31 cellular contexts compared by ENCODE assay signal in genomic region chr22:46320716-46321386, GRCh38. TPM values are rescaled to one million over a fixed set of nuclear protein-coding genes. Genes with fewer than 3 reads are reported as not detected.
"Had no signal": no experiment of that assay in that cellular context is flagged by ENCODE, and none has a peak within 500 bp of the region (broad histone marks: within the 10 kb centered on the region; RNA-seq: fewer than 3 reads in every experiment).

No MANE protein-coding gene starts in this region.

- H3K27me3 Mint-ChIP-seq: activated CD4-positive, alpha-beta memory T cell treated with anti-CD3 and anti-CD28 coated beads, Interleukin-2, amount 10 ng/mL, durations not matched to agents 7 days and 5 days; activated CD4-positive, alpha-beta T cell treated with anti-CD3 and anti-CD28 coated beads, Interleukin-2, amount 10 ng/mL, durations not matched to agents 7 days and 5 days; activated CD8-positive, alpha-beta memory T cell treated with anti-CD3 and anti-CD28 coated beads, Interleukin-2, amount 10 ng/mL, durations not matched to agents 7 days and 5 days; activated naive CD8-positive, alpha-beta T cell; dendritic cell treated with granulocyte-macrophage colony-stimulating factor and Interleukin-4, amounts not matched to agents 40 ng/mL and 50 ng/mL, for 4 days; progenitor cell of endocrine pancreas; T-helper 17 cell had no signal

- H3K36me3 ChIP-seq: esophagus muscularis mucosa, lower lobe of right lung, ovary, thoracic aorta, uterus had no signal

- H3K9me3 Mint-ChIP-seq: activated CD4-positive, alpha-beta memory T cell treated with anti-CD3 and anti-CD28 coated beads, Interleukin-2, amount 10 ng/mL, durations not matched to agents 7 days and 5 days; activated CD4-positive, alpha-beta T cell treated with anti-CD3 and anti-CD28 coated beads, Interleukin-2, amount 10 ng/mL, durations not matched to agents 7 days and 5 days; dendritic cell treated with granulocyte-macrophage colony-stimulating factor and Interleukin-4, amounts not matched to agents 40 ng/mL and 50 ng/mL, for 4 days; natural killer cell had no signal

- H3K9me3 ChIP-seq: body of pancreas, esophagus muscularis mucosa, heart right ventricle, lower lobe of right lung, neutrophil, ovary, thoracic aorta, uterus had no signal

- H3K27me3 ChIP-seq: body of pancreas, esophagus muscularis mucosa, foreskin keratinocyte, heart right ventricle, neutrophil, ovary, uterus had no signal

- H3K4me1 ChIP-seq: body of pancreas, esophagus muscularis mucosa, foreskin keratinocyte, heart right ventricle, lower lobe of right lung, uterus had no signal

- H3K27ac ChIP-seq: body of pancreas, esophagus muscularis mucosa, foreskin keratinocyte, heart right ventricle, lower lobe of right lung, neutrophil, ovary, skin epidermis, thoracic aorta, uterus had no signal

- H3K36me3 Mint-ChIP-seq: activated naive CD8-positive, alpha-beta T cell; natural killer cell had no signal

- ATAC-seq: activated CD8-positive, alpha-beta memory T cell treated with anti-CD3 and anti-CD28 coated beads, Interleukin-2, amount 10 ng/mL, durations not matched to agents 7 days and 5 days; body of pancreas; foreskin keratinocyte; left lobe of liver; lower lobe of right lung; natural killer cell; sciatic nerve; stimulated activated naive CD8-positive, alpha-beta T cell treated with anti-CD3 and anti-CD28 coated beads, Interleukin-15, Interleukin-2, amounts not matched to agents 100 U/mL and 50 U/mL, for 24 hours; T-helper 17 cell had no signal

- DNase-seq: activated CD4-positive, alpha-beta memory T cell treated with anti-CD3 and anti-CD28 coated beads, Interleukin-2, amount 10 ng/mL, durations not matched to agents 7 days and 5 days; activated CD4-positive, alpha-beta T cell treated with anti-CD3 and anti-CD28 coated beads for 1 hour; activated CD4-positive, alpha-beta T cell treated with anti-CD3 and anti-CD28 coated beads, Interleukin-2, amount 10 ng/mL, durations not matched to agents 7 days and 5 days; activated CD8-positive, alpha-beta memory T cell treated with anti-CD3 and anti-CD28 coated beads, Interleukin-2, amount 10 ng/mL, durations not matched to agents 7 days and 5 days; activated naive CD4-positive, alpha-beta T cell treated with Interleukin-2 at 50 U/mL for 16 hours; activated T-cell treated with anti-CD3 and anti-CD28 coated beads, Interleukin-2, amount 50 U/mL, for 48 hours; body of pancreas; foreskin keratinocyte; heart right ventricle; lower lobe of right lung; mesendoderm; natural killer cell; ovary; stimulated activated CD4-positive, alpha-beta T cell treated with anti-CD3 and anti-CD28 coated beads, Interleukin-12 subunit alpha, Interleukin-12 subunit beta, amount 100 ng/mL, for 4 hours; stimulated activated CD4-positive, alpha-beta T cell treated with anti-CD3 and anti-CD28 coated beads, Interleukin-4, amount 100 ng/mL, for 1 hour; stimulated activated naive CD8-positive, alpha-beta T cell treated with anti-CD3 and anti-CD28 coated beads, Interleukin-15, Interleukin-2, amounts not matched to agents 100 U/mL and 50 U/mL, for 24 hours; SW 1271; T-helper 17 cell; trophoblast cell; uterus had no signal

- H3K4me3 Mint-ChIP-seq: activated CD4-positive, alpha-beta memory T cell treated with anti-CD3 and anti-CD28 coated beads, Interleukin-2, amount 10 ng/mL, durations not matched to agents 7 days and 5 days; activated CD4-positive, alpha-beta T cell treated with anti-CD3 and anti-CD28 coated beads, Interleukin-2, amount 10 ng/mL, durations not matched to agents 7 days and 5 days; activated CD8-positive, alpha-beta memory T cell treated with anti-CD3 and anti-CD28 coated beads, Interleukin-2, amount 10 ng/mL, durations not matched to agents 7 days and 5 days; activated naive CD8-positive, alpha-beta T cell; dendritic cell treated with granulocyte-macrophage colony-stimulating factor and Interleukin-4, amounts not matched to agents 40 ng/mL and 50 ng/mL, for 4 days; natural killer cell; T-helper 17 cell had no signal

- H3K4me3 ChIP-seq: body of pancreas, esophagus muscularis mucosa, heart right ventricle, lower lobe of right lung, ovary, skin epidermis, thoracic aorta, uterus had no signal

- H3K27ac Mint-ChIP-seq: activated CD4-positive, alpha-beta memory T cell treated with anti-CD3 and anti-CD28 coated beads, Interleukin-2, amount 10 ng/mL, durations not matched to agents 7 days and 5 days; activated CD4-positive, alpha-beta T cell treated with anti-CD3 and anti-CD28 coated beads, Interleukin-2, amount 10 ng/mL, durations not matched to agents 7 days and 5 days; activated CD8-positive, alpha-beta memory T cell treated with anti-CD3 and anti-CD28 coated beads, Interleukin-2, amount 10 ng/mL, durations not matched to agents 7 days and 5 days; activated naive CD8-positive, alpha-beta T cell; dendritic cell treated with granulocyte-macrophage colony-stimulating factor and Interleukin-4, amounts not matched to agents 40 ng/mL and 50 ng/mL, for 4 days; natural killer cell had no signal

- H3K4me1 Mint-ChIP-seq: activated CD4-positive, alpha-beta memory T cell treated with anti-CD3 and anti-CD28 coated beads, Interleukin-2, amount 10 ng/mL, durations not matched to agents 7 days and 5 days; activated CD4-positive, alpha-beta T cell treated with anti-CD3 and anti-CD28 coated beads, Interleukin-2, amount 10 ng/mL, durations not matched to agents 7 days and 5 days; activated CD8-positive, alpha-beta memory T cell treated with anti-CD3 and anti-CD28 coated beads, Interleukin-2, amount 10 ng/mL, durations not matched to agents 7 days and 5 days; T-helper 17 cell had no signal

RNA-seq across cellular contexts. Expression of gene PKDREJ, which starts 57.7 kb away (rescaled TPM):
- total RNA-seq: activated CD4-positive, alpha-beta memory T cell treated with anti-CD3 and anti-CD28 coated beads, Interleukin-2, amount 10 ng/mL, durations not matched to agents 7 days and 5 days; activated CD4-positive, alpha-beta T cell treated with anti-CD3 and anti-CD28 coated beads, Interleukin-2, amount 10 ng/mL, durations not matched to agents 7 days and 5 days; activated CD8-positive, alpha-beta memory T cell treated with anti-CD3 and anti-CD28 coated beads, Interleukin-2, amount 10 ng/mL, durations not matched to agents 7 days and 5 days; foreskin keratinocyte; kidney epithelial cell; lower lobe of right lung; progenitor cell of endocrine pancreas; renal cortical epithelial cell; T-helper 17 cell had no signal
